Comparison of ENCODE assay signal across 17 cellular contexts in the genomic region with DNA sequence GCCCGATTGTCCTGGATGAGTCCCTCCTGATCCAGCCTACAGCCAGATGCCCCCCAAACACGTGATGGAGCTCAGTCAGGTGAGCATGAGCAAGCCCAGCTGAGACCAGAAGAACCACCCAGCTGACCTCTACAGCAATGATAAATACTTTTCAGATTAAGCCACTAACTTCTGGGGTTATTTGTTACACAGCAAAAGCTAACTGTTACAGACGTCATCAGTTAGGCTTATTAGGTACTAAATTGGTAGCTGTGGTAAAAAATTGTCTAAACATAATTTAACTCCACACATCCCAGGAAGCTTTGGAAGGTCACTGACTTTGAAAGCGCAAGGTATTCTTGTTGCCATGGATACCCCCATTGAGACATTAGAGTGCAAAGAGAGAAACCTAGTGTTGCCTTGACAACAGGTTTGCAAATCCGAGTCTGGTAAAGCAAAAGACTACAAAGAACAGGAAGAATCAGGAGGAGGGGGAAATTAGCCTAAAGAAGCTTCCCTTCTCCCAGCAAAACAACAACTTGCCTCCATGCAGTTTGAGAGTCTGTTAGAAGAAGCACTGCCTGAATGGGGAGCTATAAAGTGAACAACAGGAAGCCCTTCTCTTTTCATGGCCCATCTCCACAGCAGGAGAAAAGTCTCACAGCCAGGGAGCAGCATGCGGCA. TPM values are rescaled to one million over a fixed set of nuclear protein-coding genes. Genes with fewer than 3 reads are reported as not detected.
A peak's percentile ranks its signal among the peaks of the same experiment; 100 is the strongest.
DNase-seq lines count a peak whose midpoint lies in the region; ATAC-seq and TF ChIP-seq lines count a peak whose summit lies in the region.
"Had no signal": no experiment of that assay in that cellular context is flagged by ENCODE, and none has a peak within 500 bp of the region (broad histone marks: within the 10 kb centered on the region; RNA-seq: fewer than 3 reads in every experiment).

No MANE protein-coding gene starts in this region.

- H3K9me3 Mint-ChIP-seq in activated naive CD8-positive, alpha-beta T cell treated with anti-CD3 and anti-CD28 coated beads, Interleukin-2, amount 10 ng/mL, durations not matched to agents 7 days and 5 days, result peaks cover 2% of the 10 kb centered on the region
- H3K9me3 Mint-ChIP-seq in naive B cell, result peaks cover 0 to 3% (median 0%) of the 10 kb centered on the region in 7 donors

- peak overlapping the region; percentile 81 for H3K27ac ChIP-seq in HUES48 (ENCODE audit: low read depth, low read length)
- H3K27ac ChIP-seq in gastroesophageal sphincter, result no peak overlapping the region
- H3K27ac ChIP-seq: adrenal gland, thoracic aorta had no signal

- 56 to 73% methylated on average over 5 to 6 of the region's 6 CpGs for WGBS in gastroesophageal sphincter (ENCODE audit: low coverage in 1 of 2), 2 donors

- TF ChIP-seq CTCF in gastroesophageal sphincter (IDR thresholded peaks at IDR 0.05), result no peak

- peak; percentile 9 for ATAC-seq in activated naive CD8-positive, alpha-beta T cell treated with anti-CD3 and anti-CD28 coated beads, Interleukin-2, amount 10 ng/mL, durations not matched to agents 7 days and 5 days (ENCODE audit: low read depth)
- ATAC-seq in naive B cell (ENCODE audit: low read depth in 2 of 2), result no peak
- no peak for ATAC-seq in gastroesophageal sphincter

- peak overlapping the region; percentile 90 for H3K27ac Mint-ChIP-seq in activated naive CD8-positive, alpha-beta T cell treated with anti-CD3 and anti-CD28 coated beads, Interleukin-2, amount 10 ng/mL, durations not matched to agents 7 days and 5 days
- peak overlapping the region; percentile 99 to 100 (median 100) for H3K27ac Mint-ChIP-seq in naive B cell

- peaks cover 23% of the 10 kb centered on the region for H3K4me1 ChIP-seq in HUES48 (ENCODE audit: control insufficient read depth, insufficient read depth, low read length)
- H3K4me1 ChIP-seq in gastroesophageal sphincter, result no peaks in the 10 kb centered on the region
- H3K4me1 ChIP-seq: adrenal gland had no signal

- H3K4me3 ChIP-seq in HUES48 (ENCODE audit: low read depth, low read length), result no peak overlapping the region
- H3K4me3 ChIP-seq in gastroesophageal sphincter, result no peak overlapping the region
- H3K4me3 ChIP-seq: adrenal gland, dorsolateral prefrontal cortex, lung, thoracic aorta had no signal

- H3K9ac ChIP-seq in HUES48 (ENCODE audit: low read depth, low read length), result no peak overlapping the region

- no peak for TF ChIP-seq POLR2A in gastroesophageal sphincter (IDR thresholded peaks at IDR 0.05)

- H3K27me3 ChIP-seq in HUES48 (ENCODE audit: control insufficient read depth, insufficient read depth, low read length) (peaks cover 3% of the 10 kb centered on the region; the same call in 1 of the 2 replicates), gastroesophageal sphincter (peaks cover 20% of the 10 kb centered on the region)
- H3K27me3 ChIP-seq: adrenal gland, dorsolateral prefrontal cortex had no signal

- POLR2A ChIA-PET in activated naive CD8-positive, alpha-beta T cell treated with anti-CD3 and anti-CD28 coated beads, Interleukin-2, amount 10 ng/mL, durations not matched to agents 7 days and 5 days (lab: Charles Lee), result interaction anchor here (0.9 to 6.3 kb wide), 9 partner anchors 14 to 132 kb away, joined by 3 to 39 read pairs (median 5); partner anchors contain the start of gene ZNF831

- peak in 2 of 3 experiments; percentile 40 to 75 for DNase-seq in NCI-H1417 (lab: John Stamatoyannopoulos, UW)
- DNase-seq in NCI-H1417 treated with DMSO at 0.1 percent for 48 hours (lab: John Stamatoyannopoulos, UW), result no peak
- DNase-seq in activated naive CD8-positive, alpha-beta T cell treated with anti-CD3 and anti-CD28 coated beads, Interleukin-2, amount 10 ng/mL, durations not matched to agents 7 days and 5 days, result no peak
- DNase-seq in naive B cell, result no peak
- DNase-seq in 8988T, result no peak
- no peak for DNase-seq in HT-29 (ENCODE audit: low spot score)
- DNase-seq: adrenal gland, dorsolateral prefrontal cortex, NCI-H446 treated with DMSO at 0.1 percent for 48 hours, Right ventricle myocardium superior had no signal

- no peaks in the 10 kb centered on the region for H3K36me3 ChIP-seq in HUES48 (ENCODE audit: control insufficient read depth, insufficient read depth, low read length)
- H3K36me3 ChIP-seq in gastroesophageal sphincter, result no peaks in the 10 kb centered on the region
- H3K36me3 ChIP-seq: adrenal gland, thoracic aorta had no signal

- peaks cover 9% of the 10 kb centered on the region for H3K27me3 Mint-ChIP-seq in activated naive CD8-positive, alpha-beta T cell treated with anti-CD3 and anti-CD28 coated beads, Interleukin-2, amount 10 ng/mL, durations not matched to agents 7 days and 5 days
- H3K27me3 Mint-ChIP-seq in naive B cell, result no peaks in the 10 kb centered on the region

- peaks cover 7% of the 10 kb centered on the region; the same call in 1 of the 2 replicates for H3K9me3 ChIP-seq in HUES48 (ENCODE audit: control insufficient read depth, insufficient read depth, low read length)
- H3K9me3 ChIP-seq in gastroesophageal sphincter, result peaks cover 0 to 8% (median 0%) of the 10 kb centered on the region in 3 donors
- H3K9me3 ChIP-seq: adrenal gland, thoracic aorta had no signal

- peaks cover 3% of the 10 kb centered on the region for H3K36me3 Mint-ChIP-seq in activated naive CD8-positive, alpha-beta T cell treated with anti-CD3 and anti-CD28 coated beads, Interleukin-2, amount 10 ng/mL, durations not matched to agents 7 days and 5 days
- peaks cover 0 to 10% of the 10 kb centered on the region in 2 donors for H3K36me3 Mint-ChIP-seq in naive B cell

- H3K4me3 Mint-ChIP-seq in activated naive CD8-positive, alpha-beta T cell treated with anti-CD3 and anti-CD28 coated beads, Interleukin-2, amount 10 ng/mL, durations not matched to agents 7 days and 5 days, result peak overlapping the region; percentile 74
- H3K4me3 Mint-ChIP-seq in naive B cell, result peak overlapping the region in 7 of 8 donors; percentile 30 to 99 (median 92)

- peaks cover 50% of the 10 kb centered on the region for H3K4me1 Mint-ChIP-seq in activated naive CD8-positive, alpha-beta T cell treated with anti-CD3 and anti-CD28 coated beads, Interleukin-2, amount 10 ng/mL, durations not matched to agents 7 days and 5 days
- H3K4me1 Mint-ChIP-seq in naive B cell, result peaks cover 68 to 76% (median 75%) of the 10 kb centered on the region in 3 donors

- TF ChIP-seq EP300 in gastroesophageal sphincter (IDR thresholded peaks at IDR 0.05), result no peak

RNA-seq across cellular contexts. Expression of gene ZNF831, which starts 41.8 kb away (rescaled TPM):
- 10 to 100 TPM; 15.9 to 16.3 TPM for total RNA-seq in activated naive CD8-positive, alpha-beta T cell treated with anti-CD3 and anti-CD28 coated beads, Interleukin-2, amount 10 ng/mL, durations not matched to agents 7 days and 5 days
- polyA plus RNA-seq in naive B cell (ENCODE audit: low read depth in 6 of 6), result 1 to 10 TPM in 4 of 6 donors, under 1 TPM in 2; 0.66 to 2.6 (median 2.3) TPM
- 1 to 10 TPM in 1 of 4 donors, under 1 TPM in 3; 0.15 to 1.2 (median 0.37) TPM for total RNA-seq in gastroesophageal sphincter
- total RNA-seq in HT-29 (2014; rRNA removed; shearing (Covaris generic)), result not detected in 2 replicates
- total RNA-seq: A172, Daoy, pulmonary artery endothelial cell had no signal

Comparison
In these comparisons a context has a peak if more than half of its experiments do, and no peak if none do; other contexts are left out.
1. DNase-seq: peak in NCI-H1417 (2 of 3); none in NCI-H1417 treated with DMSO at 0.1 percent for 48 hours (single experiment), activated naive CD8-positive, alpha-beta T cell treated with anti-CD3 and anti-CD28 coated beads, Interleukin-2, amount 10 ng/mL, durations not matched to agents 7 days and 5 days (single experiment), naive B cell (single experiment), 8988T (single experiment) and HT-29 (single experiment).
2. RNA of gene ZNF831, which starts 41.8 kb away (total RNA-seq): 15.9 to 16.3 TPM in activated naive CD8-positive, alpha-beta T cell treated with anti-CD3 and anti-CD28 coated beads, Interleukin-2, amount 10 ng/mL, durations not matched to agents 7 days and 5 days; 0.15 to 1.2 TPM in gastroesophageal sphincter and not detected in HT-29; every median in the first group is over 4 times any median in the second.